In genomic region chr12:116011217-116011616, GRCh38 we compare ENCODE assay signal across 6 cellular contexts.
"Had no signal": no experiment of that assay in that cellular context is flagged by ENCODE, and none has a peak within 500 bp of the region (broad histone marks: within the 10 kb centered on the region; RNA-seq: fewer than 3 reads in every experiment).

No MANE protein-coding gene starts in this region.

- H3K4me3 Mint-ChIP-seq: H9 had no signal

- DNase-seq: GOT3, H9, HCEC 1CT, IMR-90, KBM-7 had no signal

- FAIRE-seq: HTR-8/SVneo had no signal

- H3K9me3 Mint-ChIP-seq: H9 had no signal
